In the genomic region with DNA sequence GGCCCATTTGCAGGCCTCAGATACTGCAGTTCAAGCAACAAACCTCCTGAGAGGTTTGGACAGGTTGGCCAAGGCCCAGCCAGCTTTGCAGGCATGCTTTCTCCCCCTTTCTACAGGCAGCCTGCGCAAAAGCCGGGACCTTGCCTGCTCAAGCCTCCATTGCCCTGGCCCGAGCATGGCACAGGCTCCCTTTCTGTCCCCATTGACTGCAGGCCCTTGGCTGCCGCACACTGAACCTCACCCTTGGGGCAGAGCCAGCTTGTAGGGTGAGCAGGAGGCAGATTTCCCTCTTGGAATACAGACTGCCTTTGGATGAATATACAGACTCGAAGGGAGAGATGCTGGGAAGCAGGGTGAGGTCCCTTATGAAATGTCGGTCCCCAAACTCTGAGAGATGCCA, we compare ENCODE assay signal across 23 cellular contexts.
A peak's percentile ranks its signal among the peaks of the same experiment; 100 is the strongest.
DNase-seq lines count a peak whose midpoint lies in the region; ATAC-seq lines count a peak whose summit lies in the region.
"Had no signal": no experiment of that assay in that cellular context is flagged by ENCODE, and none has a peak within 500 bp of the region (broad histone marks: within the 10 kb centered on the region; RNA-seq: fewer than 3 reads in every experiment).

No MANE protein-coding gene starts in this region.

- intact Hi-C loops in left ventricle myocardium superior (cut with micrococcal nuclease) (no loop called here), posterior cingulate gyrus (cut with DNase I) (no loop called here)

- DNase-seq in Ammon's horn (ENCODE audit: low spot score): peak; percentile 88
- peak; percentile 70 for DNase-seq in cerebellar cortex (ENCODE audit: low spot score)
- peak; percentile 62 for DNase-seq in left ventricle myocardium superior
- DNase-seq in posterior cingulate gyrus: peak; percentile 63 to 97 (median 74)
- no peak for DNase-seq in activated CD4-positive, alpha-beta T cell treated with anti-CD3 and anti-CD28 coated beads, Interleukin-2, amount 50 U/mL, for 48 hours
- no peak for DNase-seq in SKM-1 treated with dmso at 0.1 percent for 144 hours (lab: John Stamatoyannopoulos, UW; ENCODE audit: unreplicated experiment)
- DNase-seq in mucosa of gallbladder (ENCODE audit: low spot score): no peak
- DNase-seq: activated CD4-positive, alpha-beta memory T cell treated with anti-CD3 and anti-CD28 coated beads, Interleukin-2, amount 10 ng/mL, durations not matched to agents 7 days and 5 days; activated effector memory CD4-positive, alpha-beta T cell treated with Interleukin-2 at 50 U/mL for 16 hours; activated naive CD8-positive, alpha-beta T cell treated with anti-CD3 and anti-CD28 coated beads, Interleukin-2, amount 10 ng/mL, durations not matched to agents 7 days and 5 days; BE2C; brain microvascular endothelial cell; DMS79; mesendoderm; naive thymus-derived CD8-positive, alpha-beta T cell; NCI-H146; NCI-H510A; ovary; PC-3; SHP77; stimulated activated CD8-positive, alpha-beta memory T cell treated with anti-CD3 and anti-CD28 coated beads, Interleukin-4, amount 100 ng/mL, for 48 hours had no signal

- ATAC-seq in left ventricle myocardium superior (peak; percentile 83), GM21381 (IDR thresholded peaks at IDR 0.05; ENCODE audit: unreplicated experiment) (no peak)
- ATAC-seq: A549; naive thymus-derived CD8-positive, alpha-beta T cell; PC-3 had no signal

Comparison
In these comparisons a context has a peak if more than half of its experiments do, and no peak if none do; other contexts are left out.
1. DNase-seq: peak in Ammon's horn (single experiment), cerebellar cortex (single experiment), left ventricle myocardium superior (single experiment) and posterior cingulate gyrus (10 of 10); none in activated CD4-positive, alpha-beta T cell treated with anti-CD3 and anti-CD28 coated beads, Interleukin-2, amount 50 U/mL, for 48 hours (0 of 2), SKM-1 treated with dmso at 0.1 percent for 144 hours (single experiment) and mucosa of gallbladder (single experiment).